11 cellular contexts compared by ENCODE assay signal in genomic region chr13:50521750-50522149, GRCh38.
DNase-seq lines count a peak whose midpoint lies in the region; ATAC-seq and TF ChIP-seq lines count a peak whose summit lies in the region.
"Had no signal": no experiment of that assay in that cellular context is flagged by ENCODE, and none has a peak within 500 bp of the region (broad histone marks: within the 10 kb centered on the region; RNA-seq: fewer than 3 reads in every experiment).

No MANE protein-coding gene starts in this region.

- no peak overlapping the region for H3K27ac Mint-ChIP-seq in activated naive CD8-positive, alpha-beta T cell treated with anti-CD3 and anti-CD28 coated beads, Interleukin-2, amount 50 U/mL, for 24 hours

- no peak overlapping the region for H3K4me3 Mint-ChIP-seq in activated naive CD8-positive, alpha-beta T cell treated with anti-CD3 and anti-CD28 coated beads, Interleukin-2, amount 50 U/mL, for 24 hours

- H3K36me3 ChIP-seq in WERI-Rb-1 (no peaks in the 10 kb centered on the region), left ventricle myocardium inferior (no peaks in the 10 kb centered on the region), psoas muscle (ENCODE audit: insufficient read depth in 1 of 2, low read depth in 1 of 2) (no peaks in the 10 kb centered on the region)

- TF ChIP-seq CTCF in WERI-Rb-1 (IDR thresholded peaks at IDR 0.05; ENCODE audit: low read depth, low read length): no peak
- no peak for TF ChIP-seq CTCF in left ventricle myocardium inferior (IDR thresholded peaks at IDR 0.05; ENCODE audit: borderline replicate concordance)
- TF ChIP-seq CTCF in psoas muscle (IDR thresholded peaks at IDR 0.05): no peak

- DNase-seq in EH (ENCODE audit: low read depth): peak; percentile 31
- no peak for DNase-seq in WERI-Rb-1
- DNase-seq in left ventricle myocardium inferior: no peak
- no peak for DNase-seq in psoas muscle
- no peak for DNase-seq in ACHN
- no peak for DNase-seq in activated CD4-positive, alpha-beta T cell treated with anti-CD3 and anti-CD28 coated beads, Interleukin-2, amount 50 U/mL, for 1 hour
- no peak for DNase-seq in T-helper 9 cell
- no peak for DNase-seq in activated naive CD8-positive, alpha-beta T cell treated with anti-CD3 and anti-CD28 coated beads, Interleukin-2, amount 50 U/mL, for 24 hours
- DNase-seq: MM.1S; stimulated activated CD8-positive, alpha-beta memory T cell treated with anti-CD3 and anti-CD28 coated beads, Interleukin-4, amount 100 ng/mL, for 48 hours had no signal

- H3K9me3 Mint-ChIP-seq in activated naive CD8-positive, alpha-beta T cell treated with anti-CD3 and anti-CD28 coated beads, Interleukin-2, amount 50 U/mL, for 24 hours: no peaks in the 10 kb centered on the region

- H3K9me3 ChIP-seq in WERI-Rb-1 (ENCODE audit: severe bottlenecking) (no peaks in the 10 kb centered on the region), left ventricle myocardium inferior (replicated peaks) (no peaks in the 10 kb centered on the region), psoas muscle (no peaks in the 10 kb centered on the region)

- peaks cover 5% of the 10 kb centered on the region for H3K4me1 Mint-ChIP-seq in activated naive CD8-positive, alpha-beta T cell treated with anti-CD3 and anti-CD28 coated beads, Interleukin-2, amount 50 U/mL, for 24 hours

- no peaks in the 10 kb centered on the region for H3K36me3 Mint-ChIP-seq in activated naive CD8-positive, alpha-beta T cell treated with anti-CD3 and anti-CD28 coated beads, Interleukin-2, amount 50 U/mL, for 24 hours (ENCODE audit: low read depth)

- peak; percentile 64 to 91 (median 79) for ATAC-seq in psoas muscle
- ATAC-seq in activated naive CD8-positive, alpha-beta T cell treated with anti-CD3 and anti-CD28 coated beads, Interleukin-2, amount 50 U/mL, for 24 hours: no peak

- H3K4me3 ChIP-seq in WERI-Rb-1 (ENCODE audit: low read depth, low read length) (no peak overlapping the region), left ventricle myocardium inferior (no peak overlapping the region), psoas muscle (peak overlapping the region; percentile 40)
- H3K4me3 ChIP-seq: skin epidermis had no signal

- intact Hi-C loops in left ventricle myocardium inferior (cut with micrococcal nuclease): no loop called here
- intact Hi-C loops in psoas muscle (cut with DNase I): loop anchor here in 1 of 2 donors (5.0 to 10.0 kb wide), 2 partner anchors 139 to 437 kb away; no protein-coding TSS in a partner anchor

- H3K27ac ChIP-seq in WERI-Rb-1 (peak overlapping the region; percentile 37), left ventricle myocardium inferior (replicated peaks) (peak overlapping the region; percentile 53), psoas muscle (peak overlapping the region; percentile 84)

- WGBS in psoas muscle, 3 donors: 10 to 24% (median 19%) methylated on average over 3 of the region's 3 CpGs

- in situ Hi-C loops in ACHN (cut with HindIII; ENCODE audit: low pct_ligation_motif_present, low pct_unique_long_range_greater_than_20kb, low sequenced_read_pairs): no loop called here

- H3K4me1 ChIP-seq in left ventricle myocardium inferior (peaks cover 47% of the 10 kb centered on the region), psoas muscle (peaks cover 52% of the 10 kb centered on the region)

- no peaks in the 10 kb centered on the region for H3K27me3 ChIP-seq in WERI-Rb-1 (ENCODE audit: insufficient read depth, low read depth, severe bottlenecking)
- no peaks in the 10 kb centered on the region for H3K27me3 ChIP-seq in left ventricle myocardium inferior (ENCODE audit: low read depth)
- no peaks in the 10 kb centered on the region for H3K27me3 ChIP-seq in psoas muscle (ENCODE audit: insufficient read depth in 3 of 3, low read length in 2 of 3)

- peaks cover 2% of the 10 kb centered on the region for H3K27me3 Mint-ChIP-seq in activated naive CD8-positive, alpha-beta T cell treated with anti-CD3 and anti-CD28 coated beads, Interleukin-2, amount 50 U/mL, for 24 hours
